Comparison of ENCODE assay signal across 5 cellular contexts in the genomic region with DNA sequence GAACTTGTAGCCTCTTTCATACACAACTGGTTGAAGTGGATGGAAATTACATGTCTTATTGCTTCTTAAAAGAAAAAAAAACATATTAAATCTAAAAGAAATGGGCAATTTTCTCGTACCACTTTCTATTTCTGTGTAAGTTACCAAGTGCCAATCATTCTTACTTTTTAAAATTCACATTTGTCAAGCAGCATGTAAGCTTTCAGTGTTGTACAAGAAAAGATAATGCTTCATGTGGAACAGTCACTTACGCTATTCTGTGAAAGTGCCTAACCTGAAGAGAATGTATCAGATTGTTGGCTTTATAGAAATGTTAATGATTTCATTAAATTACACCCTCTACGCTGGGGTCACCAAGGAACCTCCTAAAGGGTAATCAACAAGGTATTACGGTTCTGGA.
"Had no signal": no experiment of that assay in that cellular context is flagged by ENCODE, and none has a peak within 500 bp of the region (broad histone marks: within the 10 kb centered on the region; RNA-seq: fewer than 3 reads in every experiment).

No MANE protein-coding gene starts in this region.

- H3K4me2 ChIP-seq: GM23338 had no signal

- H3K4me3 ChIP-seq: GM23338, K562 had no signal

- ATAC-seq: GM23338, K562 had no signal

- H3K27ac ChIP-seq: HL-60 had no signal

- DNase-seq: H9, HCEC 1CT had no signal

- H2AFZ ChIP-seq: GM23338 had no signal
